ENCODE assay signal across 8 cellular contexts in genomic region chr4:27000820-27001219, GRCh38.
DNase-seq lines count a peak whose midpoint lies in the region; ATAC-seq lines count a peak whose summit lies in the region.
"Had no signal": no experiment of that assay in that cellular context is flagged by ENCODE, and none has a peak within 500 bp of the region (broad histone marks: within the 10 kb centered on the region; RNA-seq: fewer than 3 reads in every experiment).

No MANE protein-coding gene starts in this region.

- H3K4me1 ChIP-seq in effector memory CD4-positive, alpha-beta T cell (ENCODE audit: control insufficient read depth, insufficient read depth, low read length, poor library complexity, severe bottlenecking): peaks cover 4% of the 10 kb centered on the region

- DNase-seq in NCI-H69 (lab: John Stamatoyannopoulos, UW) (peak; percentile 26), left lobe of liver (ENCODE audit: low spot score) (no peak), activated gamma-delta T cell treated with Interleukin-2 at 50 U/mL for 16 hours (no peak)
- no peak for DNase-seq in effector CD8-positive, alpha-beta T cell (lab: John Stamatoyannopoulos, UW)
- DNase-seq in effector memory CD4-positive, alpha-beta T cell: no peak

- ATAC-seq in GM18502 (IDR thresholded peaks at IDR 0.05; ENCODE audit: poor library complexity, unreplicated experiment) (peak; percentile 92), GM21723 (IDR thresholded peaks at IDR 0.05; ENCODE audit: unreplicated experiment) (peak; percentile 85), left lobe of liver (peak; percentile 59)

- H3K27ac ChIP-seq in effector memory CD4-positive, alpha-beta T cell (ENCODE audit: insufficient read depth, low read length, poor library complexity, severe bottlenecking): no peak overlapping the region
- H3K27ac ChIP-seq: SJSA1 had no signal

- no peak overlapping the region for H3K4me3 ChIP-seq in effector memory CD4-positive, alpha-beta T cell (ENCODE audit: insufficient read depth, low read depth, low read length, poor library complexity, severe bottlenecking)
- H3K4me3 ChIP-seq: SJSA1 had no signal

- H3K27me3 ChIP-seq in effector memory CD4-positive, alpha-beta T cell (replicated peaks; ENCODE audit: control insufficient read depth, insufficient read depth, low read length, poor library complexity, severe bottlenecking): no peaks in the 10 kb centered on the region
- H3K27me3 ChIP-seq: SJSA1 had no signal

- H3K9me3 ChIP-seq in effector memory CD4-positive, alpha-beta T cell (ENCODE audit: control insufficient read depth, low read length): no peaks in the 10 kb centered on the region
- H3K9me3 ChIP-seq: SJSA1 had no signal

- H3K36me3 ChIP-seq in effector memory CD4-positive, alpha-beta T cell (ENCODE audit: control insufficient read depth, insufficient read depth, low read length): no peaks in the 10 kb centered on the region
- H3K36me3 ChIP-seq: SJSA1 had no signal
